Comparison of ENCODE assay signal across 16 cellular contexts in the genomic region with DNA sequence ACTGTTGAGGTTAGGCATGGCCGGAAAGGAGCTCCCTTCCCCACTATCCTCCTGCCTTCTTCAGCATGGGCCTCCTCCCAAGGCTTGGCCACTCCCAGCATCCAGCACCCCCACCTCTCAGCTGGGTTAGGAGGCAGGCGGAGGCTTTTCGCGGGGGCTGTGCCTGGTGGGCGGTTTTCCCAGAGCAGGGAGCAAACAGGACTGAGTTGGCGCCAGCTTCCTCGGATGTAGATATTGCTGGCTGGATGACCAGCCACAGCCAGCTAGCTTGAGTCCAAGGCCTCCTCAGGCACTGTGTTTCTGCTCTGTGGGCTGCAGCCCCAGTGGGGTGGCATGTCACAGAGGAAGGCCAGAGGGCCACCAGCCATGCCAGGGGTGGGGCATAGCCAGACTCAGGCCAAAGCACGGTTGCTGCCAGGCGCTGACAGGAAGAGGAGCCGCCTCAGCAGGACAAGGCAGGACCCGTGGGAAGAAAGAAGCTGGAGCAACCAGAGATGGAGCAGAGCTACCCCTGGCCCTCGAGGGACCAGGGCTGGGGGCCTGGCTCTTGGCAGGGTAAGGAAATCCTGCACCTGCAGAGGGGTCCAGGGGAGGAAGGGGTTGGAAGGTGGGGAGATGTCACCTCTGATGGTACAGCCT. TPM values are rescaled to one million over a fixed set of nuclear protein-coding genes. Genes with fewer than 3 reads are reported as not detected.
"Had no signal": no experiment of that assay in that cellular context is flagged by ENCODE, and none has a peak within 500 bp of the region (broad histone marks: within the 10 kb centered on the region; RNA-seq: fewer than 3 reads in every experiment).

Gene TCF23 (plus strand): TSS at position 204 of the 639 bp plus-strand sequence. CDS start 130 bp downstream, at position 334.

- H3K9ac ChIP-seq: parathyroid adenoma had no signal

- H3K4me1 ChIP-seq: parathyroid adenoma, upper lobe of right lung had no signal

- H3K27me3 ChIP-seq: upper lobe of right lung had no signal

- ATAC-seq: activated T-cell treated with anti-CD3 and anti-CD28 coated beads, Interleukin-2, amount 50 U/mL, for 4 hours; sciatic nerve; upper lobe of right lung had no signal

- H2AFZ ChIP-seq: parathyroid adenoma had no signal

- H3K27ac ChIP-seq: parathyroid adenoma, upper lobe of right lung had no signal

- DNase-seq: activated CD4-positive, alpha-beta T cell treated with anti-CD3 and anti-CD28 coated beads for 1 hour; activated CD4-positive, alpha-beta T cell treated with anti-CD3 and anti-CD28 coated beads, Interleukin-2, amount 50 U/mL, for 48 hours; activated gamma-delta T cell; activated T-cell treated with anti-CD3 and anti-CD28 coated beads, Interleukin-2, amount 50 U/mL, for 4 hours; anterior cingulate cortex; endodermal cell; stimulated activated CD4-positive, alpha-beta T cell treated with anti-CD3 and anti-CD28 coated beads, Interleukin-12 subunit alpha, Interleukin-12 subunit beta, amount 100 ng/mL, for 4 hours; SW 1271; upper lobe of right lung had no signal

- H3K4me3 ChIP-seq: upper lobe of right lung had no signal

- H3K9me3 ChIP-seq: upper lobe of right lung had no signal

- H3K36me3 ChIP-seq: upper lobe of right lung had no signal

RNA-seq across cellular contexts. Expression of gene TCF23, which starts in this region (rescaled TPM):
- total RNA-seq: activated T-cell treated with anti-CD3 and anti-CD28 coated beads, Interleukin-2, amount 50 U/mL, for 4 hours; cerebellum; dermis microvascular lymphatic vessel endothelial cell; endodermal cell; fibroblast of villous mesenchyme; neural crest cell; sciatic nerve; temporal lobe; upper lobe of right lung had no signal
